In genomic region chr6:56259682-56260081, GRCh38 we compare ENCODE assay signal across 12 cellular contexts.
DNase-seq lines count a peak whose midpoint lies in the region; ATAC-seq, FAIRE-seq and TF ChIP-seq lines count a peak whose summit lies in the region.
"Had no signal": no experiment of that assay in that cellular context is flagged by ENCODE, and none has a peak within 500 bp of the region (broad histone marks: within the 10 kb centered on the region; RNA-seq: fewer than 3 reads in every experiment).

No MANE protein-coding gene starts in this region.

- TF ChIP-seq CTCF in fibroblast of mammary gland (conservative IDR thresholded peaks at IDR 0.05; ENCODE audit: control insufficient read depth, insufficient read depth, low read depth, low read length): no peak

- no peak overlapping the region for H3K4me3 ChIP-seq in fibroblast of mammary gland (ENCODE audit: control insufficient read depth, low read depth, low read length)
- H3K4me3 ChIP-seq: body of pancreas, gastrocnemius medialis had no signal

- ATAC-seq in HG03280 (IDR thresholded peaks at IDR 0.05; ENCODE audit: unreplicated experiment): no peak
- ATAC-seq: body of pancreas, gastrocnemius medialis had no signal

- FAIRE-seq in HTR-8/SVneo (lab: Jason Lieb, UNC): no peak

- DNase-seq in COLO668 (lab: John Stamatoyannopoulos, UW; ENCODE audit: unreplicated experiment) (peak; percentile 3), HTR-8/SVneo (ENCODE audit: insufficient read length, low spot score) (peak; percentile 32), NCI-H748 treated with DMSO at 0.1 percent for 48 hours (lab: John Stamatoyannopoulos, UW) (peak; percentile 20), fibroblast of mammary gland (ENCODE audit: low read depth) (peak; percentile 68), DMS114 treated with DMSO at 0.1 percent for 48 hours (lab: John Stamatoyannopoulos, UW; ENCODE audit: unreplicated experiment) (no peak), iPS-NIHi7 (ENCODE audit: extremely low spot score) (no peak)
- no peak for DNase-seq in stimulated activated CD4-positive, alpha-beta T cell treated with anti-CD3 and anti-CD28 coated beads, Interleukin-15, amount 100 ng/mL, for 24 hours
- DNase-seq: gastrocnemius medialis, retina, T1000 had no signal

Comparison
In these comparisons a context has a peak if more than half of its experiments do, and no peak if none do; other contexts are left out.
1. DNase-seq: peak in COLO668 (single experiment), HTR-8/SVneo (single experiment), NCI-H748 treated with DMSO at 0.1 percent for 48 hours (single experiment) and fibroblast of mammary gland (single experiment); none in DMS114 treated with DMSO at 0.1 percent for 48 hours (single experiment), stimulated activated CD4-positive, alpha-beta T cell treated with anti-CD3 and anti-CD28 coated beads, Interleukin-15, amount 100 ng/mL, for 24 hours (single experiment) and iPS-NIHi7 (single experiment).